In the genomic region with DNA sequence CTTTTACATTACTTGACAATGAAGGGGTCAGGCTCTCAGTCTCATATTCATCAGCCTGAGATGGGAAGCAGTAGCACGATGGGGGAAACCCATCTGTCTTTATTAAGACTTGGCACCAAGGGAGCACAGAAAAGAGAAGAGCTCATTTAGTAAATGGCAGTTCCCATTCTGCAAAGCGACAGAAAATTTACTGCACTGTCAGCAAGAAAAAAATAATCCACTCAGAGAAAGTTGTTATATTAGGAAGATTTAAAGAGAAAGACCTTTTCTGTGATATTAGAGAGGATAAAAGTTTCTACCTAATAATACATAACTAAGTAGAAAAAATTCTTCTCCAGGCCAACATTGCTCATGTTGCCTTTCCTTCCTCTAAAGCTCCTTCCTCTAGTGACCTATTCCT, we compare ENCODE assay signal across 2 cellular contexts.
TF ChIP-seq lines count a peak whose summit lies in the region.

No MANE protein-coding gene starts in this region.

TF ChIP-seq in A549, 52 proteins besides CTCF, POLR2A, EP300 and RAD21:
- TF ChIP-seq MAFK (IDR thresholded peaks at IDR 0.05; ENCODE audit: partially characterized antibody) (peak; percentile 79), HEYL (CRISPR knock-in tag; IDR thresholded peaks at IDR 0.05) (no peak), EHF (CRISPR knock-in tag; IDR thresholded peaks at IDR 0.05) (no peak), ESRRA (IDR thresholded peaks at IDR 0.05; ENCODE audit: borderline replicate concordance, low read length) (no peak)

TF ChIP-seq in IMR-90, 13 proteins besides CTCF, POLR2A, EP300 and RAD21:
- TF ChIP-seq, protein P1, sequence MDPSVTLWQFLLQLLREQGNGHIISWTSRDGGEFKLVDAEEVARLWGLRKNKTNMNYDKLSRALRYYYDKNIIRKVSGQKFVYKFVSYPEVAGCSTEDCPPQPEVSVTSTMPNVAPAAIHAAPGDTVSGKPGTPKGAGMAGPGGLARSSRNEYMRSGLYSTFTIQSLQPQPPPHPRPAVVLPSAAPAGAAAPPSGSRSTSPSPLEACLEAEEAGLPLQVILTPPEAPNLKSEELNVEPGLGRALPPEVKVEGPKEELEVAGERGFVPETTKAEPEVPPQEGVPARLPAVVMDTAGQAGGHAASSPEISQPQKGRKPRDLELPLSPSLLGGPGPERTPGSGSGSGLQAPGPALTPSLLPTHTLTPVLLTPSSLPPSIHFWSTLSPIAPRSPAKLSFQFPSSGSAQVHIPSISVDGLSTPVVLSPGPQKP (IDR thresholded peaks at IDR 0.05; ENCODE audit: borderline replicate concordance, low read depth, low read length): no peak
- TF ChIP-seq FOS (IDR thresholded peaks at IDR 0.05; ENCODE audit: low read depth, low read length): no peak
- TF ChIP-seq MAFK (IDR thresholded peaks at IDR 0.05; ENCODE audit: low read depth, low read length): peak; percentile 91
